Comparison of ENCODE assay signal across 8 cellular contexts in genomic region chr19:2061093-2061935, GRCh38. TPM values are rescaled to one million over a fixed set of nuclear protein-coding genes. Genes with fewer than 3 reads are reported as not detected.
DNase-seq lines count a peak whose midpoint lies in the region; ATAC-seq, FAIRE-seq and TF ChIP-seq lines count a peak whose summit lies in the region.

No MANE protein-coding gene starts in this region.

- peaks cover 4 to 29% (median 20%) of the 10 kb centered on the region in 4 experiments for H3K4me1 ChIP-seq in H1 (replicated peaks in 1 of 4; ENCODE audit: control insufficient read depth in 3 of 4, insufficient read depth in 4 of 4, low read length in 3 of 4)
- peaks cover 55% of the 10 kb centered on the region for H3K4me1 ChIP-seq in mesenchymal stem cell (ENCODE audit: control insufficient read depth, insufficient read depth, low read depth, low read length)

- peak; percentile 96 for DNase-seq in COLO829 (ENCODE audit: low spot score)
- peak; percentile 97 for DNase-seq in HT1080 (ENCODE audit: low read depth)
- DNase-seq in NOMO-1 (lab: John Stamatoyannopoulos, UW; ENCODE audit: unreplicated experiment in 2 of 2), result peak; percentile 96 to 99
- peak; percentile 99 to 100 (median 99) for DNase-seq in activated CD8-positive, alpha-beta memory T cell treated with anti-CD3 and anti-CD28 coated beads for 48 hours (ENCODE audit: low read depth in 2 of 3, low spot score in 2 of 3)
- peak; percentile 93 to 98 for DNase-seq in H1 (ENCODE audit: low read depth in 1 of 2, low spot score in 2 of 2)
- DNase-seq in mesenchymal stem cell, result peak; percentile 98
- DNase-seq in stimulated activated CD8-positive, alpha-beta memory T cell treated with anti-CD3 and anti-CD28 coated beads, Interleukin-12 subunit alpha, Interleukin-12 subunit beta, amount 100 ng/mL, for 24 hours (ENCODE audit: extremely low read depth), result peak; percentile 99

- no peak overlapping the region for H2AFZ ChIP-seq in H1 (ENCODE audit: low read length)
- no peak overlapping the region for H2AFZ ChIP-seq in mesenchymal stem cell (ENCODE audit: low read depth, low read length)

- peak overlapping the region; percentile 81 for H2BK5ac ChIP-seq in H1 (ENCODE audit: low read depth, low read length)
- peak overlapping the region; percentile 96 for H2BK5ac ChIP-seq in mesenchymal stem cell (ENCODE audit: low read depth, low read length, poor library complexity, severe bottlenecking)

- H3K9ac ChIP-seq in H1 (replicated peaks in 1 of 4; ENCODE audit: extremely low read depth in 1 of 4, low read depth in 3 of 4, low read length in 3 of 4), result peak overlapping the region; percentile 19 to 80 (median 75)
- peak overlapping the region; percentile 90 for H3K9ac ChIP-seq in mesenchymal stem cell (ENCODE audit: low read length)

- peaks cover 5% of the 10 kb centered on the region; the same call in 1 of the 2 replicates for H3K23me2 ChIP-seq in H1 (ENCODE audit: low read depth, low read length)

- H3K36me3 ChIP-seq in H1 (ENCODE audit: control insufficient read depth in 2 of 4, insufficient read depth in 4 of 4, low read length in 3 of 4) (no peaks in the 10 kb centered on the region), mesenchymal stem cell (ENCODE audit: control insufficient read depth in 1 of 2, insufficient read depth in 2 of 2, low read depth in 1 of 2, low read length in 2 of 2) (no peaks in the 10 kb centered on the region)

- no peaks in the 10 kb centered on the region for H4K20me1 ChIP-seq in H1 (replicated peaks in 1 of 2; ENCODE audit: control insufficient read depth in 1 of 2, insufficient read depth in 2 of 2, low read length in 2 of 2)

- H2BK20ac ChIP-seq in H1 (ENCODE audit: low read length), result peak overlapping the region; percentile 32; the same call in 1 of the 2 replicates

- H2AK5ac ChIP-seq in H1 (ENCODE audit: low read depth, low read length) (no peak overlapping the region), mesenchymal stem cell (ENCODE audit: low read length, severe bottlenecking) (no peak overlapping the region)

- POLR2A ChIA-PET in H1 (lab: Charles Lee; ENCODE audit: partially characterized antibody), result interaction anchor here (0.6 to 22.2 kb wide), 8 partner anchors 8 to 550 kb away, joined by 3 to 524 read pairs (median 6); partner anchors contain the start of genes BTBD2 and MKNK2

- H4K8ac ChIP-seq in H1 (ENCODE audit: extremely low read depth, insufficient read depth, low read length), result peak overlapping the region; percentile 89; the same call in 1 of the 2 replicates
- H4K8ac ChIP-seq in mesenchymal stem cell (ENCODE audit: low read length), result peak overlapping the region; percentile 93

- TF ChIP-seq RAD21 in H1 (IDR thresholded peaks at IDR 0.05 in 1 of 2, conservative IDR thresholded peaks at IDR 0.05 in 1 of 2; ENCODE audit: low read depth in 2 of 2, low read length in 2 of 2), result no peak

- H4K5ac ChIP-seq in H1 (ENCODE audit: insufficient read length, low read depth, low read length), result peak overlapping the region; percentile 69

- no peaks in the 10 kb centered on the region for H3K79me2 ChIP-seq in H1 (ENCODE audit: control insufficient read depth in 1 of 2, insufficient read depth in 2 of 2, low read length in 2 of 2)

- TF ChIP-seq CTCF in H1 (IDR thresholded peaks at IDR 0.05; ENCODE audit: control extremely low read depth in 1 of 3, insufficient read depth in 1 of 3, low read depth in 1 of 3, low read length in 3 of 3), result no peak

- peak overlapping the region; percentile 86 for H3K56ac ChIP-seq in H1 (replicated peaks; ENCODE audit: insufficient read length, low read depth, low read length)

- H3K27ac ChIP-seq in H1 (ENCODE audit: low read depth, low read length) (peak overlapping the region; percentile 92), mesenchymal stem cell (ENCODE audit: low read length, poor library complexity, severe bottlenecking) (peak overlapping the region; percentile 94)

- H2BK15ac ChIP-seq in H1 (ENCODE audit: low read length) (peak overlapping the region; percentile 88; the same call in 1 of the 2 replicates), mesenchymal stem cell (ENCODE audit: low read depth, poor library complexity, severe bottlenecking) (peak overlapping the region; percentile 99)

- peak; percentile 57 for ATAC-seq in GM21360 (IDR thresholded peaks at IDR 0.05; ENCODE audit: unreplicated experiment)

- H3K23ac ChIP-seq in H1 (ENCODE audit: insufficient read length), result no peak overlapping the region
- H3K23ac ChIP-seq in mesenchymal stem cell (ENCODE audit: low read length in 2 of 2), result peak overlapping the region in 1 of 2 experiments; percentile 75

- WGBS in H1 (ENCODE audit: extremely low coverage in 1 of 2, insufficient coverage in 1 of 2, insufficient read length in 1 of 2, insufficient replicate concordance in 2 of 2, low coverage in 1 of 2, low lambda C conversion rate in 2 of 2, missing lambda C conversion rate in 1 of 2), 2 experiments, result 4% methylated on average over 45 of the region's 83 CpGs; no CpG with 5 or more reads in 1 of the 2 experiments
- 2% methylated on average over 68 of the region's 83 CpGs for WGBS in mesenchymal stem cell

- no peak overlapping the region for H3K4ac ChIP-seq in H1 (replicated peaks; ENCODE audit: insufficient read length, low read depth, low read length)
- H3K4ac ChIP-seq in mesenchymal stem cell (ENCODE audit: low read depth in 1 of 2, low read length in 2 of 2), result peak overlapping the region; percentile 93 to 97

- H3K27me3 ChIP-seq in H1 (replicated peaks in 1 of 4; ENCODE audit: control insufficient read depth in 3 of 4, extremely low read depth in 1 of 4, insufficient read depth in 3 of 4, low read length in 3 of 4), result no peaks in the 10 kb centered on the region
- H3K27me3 ChIP-seq in mesenchymal stem cell (ENCODE audit: control insufficient read depth in 1 of 2, insufficient read depth in 1 of 2, low read length in 2 of 2), result no peaks in the 10 kb centered on the region

- CTCF ChIA-PET in H1 (lab: Charles Lee; ENCODE audit: partially characterized antibody), result interaction anchor here (0.7 to 1.8 kb wide), 5 partner anchors 10 to 177 kb away, joined by 3 to 5 read pairs (median 4); partner anchors contain the start of gene MKNK2

- no peak for TF ChIP-seq EP300 in H1 (IDR thresholded peaks at IDR 0.05; ENCODE audit: borderline replicate concordance in 1 of 2, low read depth in 2 of 2, low read length in 2 of 2)

- peak overlapping the region; percentile 41 to 68 (median 54) for H3K4me3 ChIP-seq in H1 (ENCODE audit: extremely low read depth in 1 of 4, insufficient read depth in 2 of 4, low read depth in 3 of 4, low read length in 4 of 4)
- peak overlapping the region; percentile 61 to 79 for H3K4me3 ChIP-seq in mesenchymal stem cell (ENCODE audit: insufficient read depth in 1 of 2, low read depth in 1 of 2, low read length in 2 of 2)

- TF ChIP-seq POLR2A in H1 (IDR thresholded peaks at IDR 0.05; ENCODE audit: control extremely low read depth in 1 of 2, low read depth in 2 of 2, low read length in 2 of 2), result peak in 1 of 2 experiments; percentile 76; a peak in 2 of 3 replicates

- no peak overlapping the region for H2BK120ac ChIP-seq in H1 (replicated peaks; ENCODE audit: low read depth, low read length)
- H2BK120ac ChIP-seq in mesenchymal stem cell (ENCODE audit: low read depth, low read length), result peak overlapping the region; percentile 99

- H4K91ac ChIP-seq in H1 (replicated peaks; ENCODE audit: insufficient read length, low read length), result peak overlapping the region; percentile 97
- H4K91ac ChIP-seq in mesenchymal stem cell (ENCODE audit: low read length), result peak overlapping the region; percentile 97

- H3K79me1 ChIP-seq in H1 (ENCODE audit: low read depth, low read length), result no peaks in the 10 kb centered on the region
- no peaks in the 10 kb centered on the region for H3K79me1 ChIP-seq in mesenchymal stem cell (replicated peaks; ENCODE audit: low read length, poor library complexity, severe bottlenecking)

- H3K18ac ChIP-seq in H1 (ENCODE audit: extremely low read depth, low read length) (peak overlapping the region; percentile 51), mesenchymal stem cell (ENCODE audit: low read depth in 1 of 2, low read length in 2 of 2) (peak overlapping the region; percentile 98 to 99)

- H3K4me2 ChIP-seq in H1 (ENCODE audit: insufficient read depth in 1 of 2, low read depth in 2 of 2, low read length in 2 of 2) (peak overlapping the region; percentile 76 to 97), mesenchymal stem cell (ENCODE audit: low read length, poor library complexity, severe bottlenecking) (peak overlapping the region; percentile 79)

- H3K9me3 ChIP-seq in H1 (ENCODE audit: insufficient read depth in 2 of 2, low read depth in 1 of 2, low read length in 1 of 2) (no peaks in the 10 kb centered on the region), mesenchymal stem cell (ENCODE audit: control insufficient read depth, low read length) (no peaks in the 10 kb centered on the region)

- H2BK12ac ChIP-seq in H1 (ENCODE audit: low read depth, low read length) (0 out of 2 replicates have a peak overlapping the region, but pooled peaks have one; percentile 63), mesenchymal stem cell (ENCODE audit: low read length in 2 of 2) (peak overlapping the region; percentile 93 to 99)

- H3K14ac ChIP-seq in H1 (ENCODE audit: insufficient read length), result no peak overlapping the region
- peak overlapping the region in 1 of 2 experiments; percentile 92 for H3K14ac ChIP-seq in mesenchymal stem cell (ENCODE audit: low read length in 2 of 2)

- no peak for FAIRE-seq in H1 (lab: Jason Lieb, UNC)

RNA-seq across cellular contexts. Expression of gene MKNK2, which starts 10.3 kb away (rescaled TPM):
- total RNA-seq in HT1080 (2014; rRNA removed; shearing (Covaris generic)), result 91.4 and 112 TPM in 2 replicates
- polyA plus RNA-seq in HT1080 (2015; cell fraction: cytosol; rRNA removed), result 94.0 and 102 TPM in 2 replicates
- 97.8 and 103 TPM in 2 replicates for polyA plus RNA-seq in HT1080 (2015; cell fraction: nucleus; rRNA removed)
- total RNA-seq in H1 (2021; fragmentation: NEBNext Ultra II Directional; extraction: Animal tissue kit (Norgen Biotek cat#: 25700)), result 163 and 174 TPM in 2 replicates
- polyA plus RNA-seq in H1 (2011; rRNA removed), result 166 and 200 TPM in 2 replicates
- polyA plus RNA-seq in H1 (2011; cell fraction: cytosol; rRNA removed), result 102 TPM
- polyA plus RNA-seq in H1 (2011; cell fraction: nucleus; rRNA removed), result 175 TPM
- 78.8 to 121 TPM (median 107 TPM) in 4 replicates for polyA plus RNA-seq in H1 (2012, experiment 1 of 2)
- polyA plus RNA-seq in H1 (2012, experiment 2 of 2), result 103 TPM
- 122 TPM for polyA plus RNA-seq in H1 (2013, experiment 1 of 2)
- polyA plus RNA-seq in H1 (2013, experiment 2 of 2), result 125 TPM
- 66.6 and 68.9 TPM in 2 replicates for polyA minus RNA-seq in H1 (2011; rRNA and poly(A)+ RNA removed)
- 116 TPM for polyA minus RNA-seq in H1 (2011; cell fraction: cytosol; rRNA and poly(A)+ RNA removed)
- 61.1 TPM for polyA minus RNA-seq in H1 (2011; cell fraction: nucleus; rRNA and poly(A)+ RNA removed)
- polyA plus RNA-seq in mesenchymal stem cell (2013, experiment 1 of 2), result 126 TPM
- 128 TPM for polyA plus RNA-seq in mesenchymal stem cell (2013, experiment 2 of 2)

RNA-seq across cellular contexts. Expression of gene MOB3A, which starts 34.8 kb away (rescaled TPM):
- 14.8 and 25.0 TPM in 2 replicates for total RNA-seq in HT1080 (2014; rRNA removed; shearing (Covaris generic))
- 34.6 and 35.6 TPM in 2 replicates for polyA plus RNA-seq in HT1080 (2015; cell fraction: cytosol; rRNA removed)
- polyA plus RNA-seq in HT1080 (2015; cell fraction: nucleus; rRNA removed), result 23.7 and 30.2 TPM in 2 replicates
- total RNA-seq in H1 (2021; fragmentation: NEBNext Ultra II Directional; extraction: Animal tissue kit (Norgen Biotek cat#: 25700)), result 9.2 and 9.8 TPM in 2 replicates
- 9.6 and 10.2 TPM in 2 replicates for polyA plus RNA-seq in H1 (2011; rRNA removed)
- 5.2 TPM for polyA plus RNA-seq in H1 (2011; cell fraction: cytosol; rRNA removed)
- polyA plus RNA-seq in H1 (2011; cell fraction: nucleus; rRNA removed), result 8.1 TPM
- 5.2 to 7.4 TPM (median 7.0 TPM) in 4 replicates for polyA plus RNA-seq in H1 (2012, experiment 1 of 2)
- 5.2 TPM for polyA plus RNA-seq in H1 (2012, experiment 2 of 2)
- polyA plus RNA-seq in H1 (2013, experiment 1 of 2), result 7.2 TPM
- polyA plus RNA-seq in H1 (2013, experiment 2 of 2), result 7.5 TPM
- 6.6 and 8.8 TPM in 2 replicates for polyA minus RNA-seq in H1 (2011; rRNA and poly(A)+ RNA removed)
- polyA minus RNA-seq in H1 (2011; cell fraction: cytosol; rRNA and poly(A)+ RNA removed), result 7.0 TPM
- polyA minus RNA-seq in H1 (2011; cell fraction: nucleus; rRNA and poly(A)+ RNA removed), result 3.3 TPM
- polyA plus RNA-seq in mesenchymal stem cell (2013, experiment 1 of 2), result 48.9 TPM
- 47.9 TPM for polyA plus RNA-seq in mesenchymal stem cell (2013, experiment 2 of 2)

RNA-seq across cellular contexts. Expression of gene IZUMO4, which starts 35.4 kb away (rescaled TPM):
- 1.7 and 2.8 TPM in 2 replicates for total RNA-seq in HT1080 (2014; rRNA removed; shearing (Covaris generic))
- polyA plus RNA-seq in HT1080 (2015; cell fraction: cytosol; rRNA removed), result 0.93 and 2.0 TPM in 2 replicates
- 9.6 and 12.8 TPM in 2 replicates for polyA plus RNA-seq in HT1080 (2015; cell fraction: nucleus; rRNA removed)
- 1.3 and 1.8 TPM in 2 replicates for total RNA-seq in H1 (2021; fragmentation: NEBNext Ultra II Directional; extraction: Animal tissue kit (Norgen Biotek cat#: 25700))
- polyA plus RNA-seq in H1 (2011; rRNA removed), result 1.9 and 2.3 TPM in 2 replicates
- 2.3 TPM for polyA plus RNA-seq in H1 (2011; cell fraction: cytosol; rRNA removed)
- 12.4 TPM for polyA plus RNA-seq in H1 (2011; cell fraction: nucleus; rRNA removed)
- polyA plus RNA-seq in H1 (2012, experiment 1 of 2), result 0.54 to 2.7 TPM (median 2.0 TPM) in 4 replicates
- polyA plus RNA-seq in H1 (2012, experiment 2 of 2), result 1.1 TPM
- 0.95 TPM for polyA plus RNA-seq in H1 (2013, experiment 1 of 2)
- 0.75 TPM for polyA plus RNA-seq in H1 (2013, experiment 2 of 2)
- polyA minus RNA-seq in H1 (2011; rRNA and poly(A)+ RNA removed), result 0.47 TPM in 1 of 2 replicates, not detected in the other
- 1.5 TPM for polyA minus RNA-seq in H1 (2011; cell fraction: cytosol; rRNA and poly(A)+ RNA removed)
- 2.4 TPM for polyA minus RNA-seq in H1 (2011; cell fraction: nucleus; rRNA and poly(A)+ RNA removed)
- 2.2 TPM for polyA plus RNA-seq in mesenchymal stem cell (2013, experiment 1 of 2)
- 2.1 TPM for polyA plus RNA-seq in mesenchymal stem cell (2013, experiment 2 of 2)

RNA-seq across cellular contexts. Expression of gene BTBD2, which starts 45.8 kb away (rescaled TPM):
- total RNA-seq in HT1080 (2014; rRNA removed; shearing (Covaris generic)), result 51.8 and 66.6 TPM in 2 replicates
- polyA plus RNA-seq in HT1080 (2015; cell fraction: cytosol; rRNA removed), result 127 and 130 TPM in 2 replicates
- 83.4 and 87.5 TPM in 2 replicates for polyA plus RNA-seq in HT1080 (2015; cell fraction: nucleus; rRNA removed)
- total RNA-seq in H1 (2021; fragmentation: NEBNext Ultra II Directional; extraction: Animal tissue kit (Norgen Biotek cat#: 25700)), result 92.3 and 95.3 TPM in 2 replicates
- 91.7 and 142 TPM in 2 replicates for polyA plus RNA-seq in H1 (2011; rRNA removed)
- 63.4 TPM for polyA plus RNA-seq in H1 (2011; cell fraction: cytosol; rRNA removed)
- 97.0 TPM for polyA plus RNA-seq in H1 (2011; cell fraction: nucleus; rRNA removed)
- 66.1 to 117 TPM (median 109 TPM) in 4 replicates for polyA plus RNA-seq in H1 (2012, experiment 1 of 2)
- 90.9 TPM for polyA plus RNA-seq in H1 (2012, experiment 2 of 2)
- 59.3 TPM for polyA plus RNA-seq in H1 (2013, experiment 1 of 2)
- 59.3 TPM for polyA plus RNA-seq in H1 (2013, experiment 2 of 2)
- polyA minus RNA-seq in H1 (2011; rRNA and poly(A)+ RNA removed), result 28.7 and 37.4 TPM in 2 replicates
- 82.9 TPM for polyA minus RNA-seq in H1 (2011; cell fraction: cytosol; rRNA and poly(A)+ RNA removed)
- 47.7 TPM for polyA minus RNA-seq in H1 (2011; cell fraction: nucleus; rRNA and poly(A)+ RNA removed)
- polyA plus RNA-seq in mesenchymal stem cell (2013, experiment 1 of 2), result 60.4 TPM
- 58.7 TPM for polyA plus RNA-seq in mesenchymal stem cell (2013, experiment 2 of 2)

Comparison
In these comparisons a context has a peak if more than half of its experiments do, and no peak if none do; other contexts are left out.
1. Peak in every context shown above with its lines: DNase-seq, ATAC-seq, H3K4me3 ChIP-seq and H3K27ac ChIP-seq.